1 cellular context compared by ENCODE assay signal in the genomic region with DNA sequence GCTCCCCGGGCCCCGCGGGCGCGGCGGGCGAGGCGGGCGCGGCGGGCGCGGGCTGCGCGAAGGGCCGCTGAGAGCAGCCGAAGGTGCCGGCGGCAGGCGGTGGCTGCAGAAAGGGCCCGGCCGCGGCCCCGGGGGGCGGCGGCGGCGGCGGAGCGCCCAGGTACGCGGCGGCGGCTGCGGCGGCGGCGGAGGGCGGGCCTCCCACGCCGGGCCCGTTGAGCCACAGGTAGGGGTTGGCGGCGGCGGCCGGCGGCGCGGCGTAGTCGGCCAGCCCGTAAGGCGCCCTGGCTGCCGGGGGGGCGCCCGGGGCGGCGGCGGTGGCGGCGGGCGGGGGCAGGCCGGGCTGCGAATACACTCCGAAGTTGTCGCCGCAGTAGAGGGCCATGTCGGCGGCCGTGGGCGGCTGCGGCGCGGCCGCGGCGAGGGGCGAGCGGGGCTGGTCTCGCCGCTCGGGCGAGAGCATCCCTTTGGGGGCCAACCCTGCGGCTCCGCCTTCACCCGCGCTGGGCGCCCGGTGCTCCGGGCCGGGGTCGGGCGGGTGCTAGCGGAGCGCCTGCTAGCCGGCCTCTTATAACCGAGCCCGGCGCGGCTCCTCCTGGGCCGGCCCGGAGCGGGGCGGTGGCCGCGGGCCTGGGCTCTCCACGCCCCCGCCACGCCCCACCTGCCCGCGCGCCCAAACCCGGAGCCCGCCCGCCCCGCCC.
TF ChIP-seq lines count a peak whose summit lies in the region.

A gene (minus strand): TSS at position 543 of the 701 bp plus-strand sequence. CDS start 158 bp downstream, at position 385.

TF ChIP-seq in WTC11, 78 proteins besides CTCF, POLR2A, EP300 and RAD21 (continued from another document):
- TF ChIP-seq, protein P1, sequence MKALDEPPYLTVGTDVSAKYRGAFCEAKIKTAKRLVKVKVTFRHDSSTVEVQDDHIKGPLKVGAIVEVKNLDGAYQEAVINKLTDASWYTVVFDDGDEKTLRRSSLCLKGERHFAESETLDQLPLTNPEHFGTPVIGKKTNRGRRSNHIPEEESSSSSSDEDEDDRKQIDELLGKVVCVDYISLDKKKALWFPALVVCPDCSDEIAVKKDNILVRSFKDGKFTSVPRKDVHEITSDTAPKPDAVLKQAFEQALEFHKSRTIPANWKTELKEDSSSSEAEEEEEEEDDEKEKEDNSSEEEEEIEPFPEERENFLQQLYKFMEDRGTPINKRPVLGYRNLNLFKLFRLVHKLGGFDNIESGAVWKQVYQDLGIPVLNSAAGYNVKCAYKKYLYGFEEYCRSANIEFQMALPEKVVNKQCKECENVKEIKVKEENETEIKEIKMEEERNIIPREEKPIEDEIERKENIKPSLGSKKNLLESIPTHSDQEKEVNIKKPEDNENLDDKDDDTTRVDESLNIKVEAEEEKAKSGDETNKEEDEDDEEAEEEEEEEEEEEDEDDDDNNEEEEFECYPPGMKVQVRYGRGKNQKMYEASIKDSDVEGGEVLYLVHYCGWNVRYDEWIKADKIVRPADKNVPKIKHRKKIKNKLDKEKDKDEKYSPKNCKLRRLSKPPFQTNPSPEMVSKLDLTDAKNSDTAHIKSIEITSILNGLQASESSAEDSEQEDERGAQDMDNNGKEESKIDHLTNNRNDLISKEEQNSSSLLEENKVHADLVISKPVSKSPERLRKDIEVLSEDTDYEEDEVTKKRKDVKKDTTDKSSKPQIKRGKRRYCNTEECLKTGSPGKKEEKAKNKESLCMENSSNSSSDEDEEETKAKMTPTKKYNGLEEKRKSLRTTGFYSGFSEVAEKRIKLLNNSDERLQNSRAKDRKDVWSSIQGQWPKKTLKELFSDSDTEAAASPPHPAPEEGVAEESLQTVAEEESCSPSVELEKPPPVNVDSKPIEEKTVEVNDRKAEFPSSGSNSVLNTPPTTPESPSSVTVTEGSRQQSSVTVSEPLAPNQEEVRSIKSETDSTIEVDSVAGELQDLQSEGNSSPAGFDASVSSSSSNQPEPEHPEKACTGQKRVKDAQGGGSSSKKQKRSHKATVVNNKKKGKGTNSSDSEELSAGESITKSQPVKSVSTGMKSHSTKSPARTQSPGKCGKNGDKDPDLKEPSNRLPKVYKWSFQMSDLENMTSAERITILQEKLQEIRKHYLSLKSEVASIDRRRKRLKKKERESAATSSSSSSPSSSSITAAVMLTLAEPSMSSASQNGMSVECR (CRISPR knock-in tag; IDR thresholded peaks at IDR 0.05; ENCODE audit: borderline replicate concordance): no peak
- TF ChIP-seq, protein P2, sequence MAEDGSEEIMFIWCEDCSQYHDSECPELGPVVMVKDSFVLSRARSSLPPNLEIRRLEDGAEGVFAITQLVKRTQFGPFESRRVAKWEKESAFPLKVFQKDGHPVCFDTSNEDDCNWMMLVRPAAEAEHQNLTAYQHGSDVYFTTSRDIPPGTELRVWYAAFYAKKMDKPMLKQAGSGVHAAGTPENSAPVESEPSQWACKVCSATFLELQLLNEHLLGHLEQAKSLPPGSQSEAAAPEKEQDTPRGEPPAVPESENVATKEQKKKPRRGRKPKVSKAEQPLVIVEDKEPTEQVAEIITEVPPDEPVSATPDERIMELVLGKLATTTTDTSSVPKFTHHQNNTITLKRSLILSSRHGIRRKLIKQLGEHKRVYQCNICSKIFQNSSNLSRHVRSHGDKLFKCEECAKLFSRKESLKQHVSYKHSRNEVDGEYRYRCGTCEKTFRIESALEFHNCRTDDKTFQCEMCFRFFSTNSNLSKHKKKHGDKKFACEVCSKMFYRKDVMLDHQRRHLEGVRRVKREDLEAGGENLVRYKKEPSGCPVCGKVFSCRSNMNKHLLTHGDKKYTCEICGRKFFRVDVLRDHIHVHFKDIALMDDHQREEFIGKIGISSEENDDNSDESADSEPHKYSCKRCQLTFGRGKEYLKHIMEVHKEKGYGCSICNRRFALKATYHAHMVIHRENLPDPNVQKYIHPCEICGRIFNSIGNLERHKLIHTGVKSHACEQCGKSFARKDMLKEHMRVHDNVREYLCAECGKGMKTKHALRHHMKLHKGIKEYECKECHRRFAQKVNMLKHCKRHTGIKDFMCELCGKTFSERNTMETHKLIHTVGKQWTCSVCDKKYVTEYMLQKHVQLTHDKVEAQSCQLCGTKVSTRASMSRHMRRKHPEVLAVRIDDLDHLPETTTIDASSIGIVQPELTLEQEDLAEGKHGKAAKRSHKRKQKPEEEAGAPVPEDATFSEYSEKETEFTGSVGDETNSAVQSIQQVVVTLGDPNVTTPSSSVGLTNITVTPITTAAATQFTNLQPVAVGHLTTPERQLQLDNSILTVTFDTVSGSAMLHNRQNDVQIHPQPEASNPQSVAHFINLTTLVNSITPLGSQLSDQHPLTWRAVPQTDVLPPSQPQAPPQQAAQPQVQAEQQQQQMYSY (CRISPR knock-in tag; IDR thresholded peaks at IDR 0.05): no peak
- TF ChIP-seq GRHL2 (CRISPR knock-in tag; IDR thresholded peaks at IDR 0.05; ENCODE audit: insufficient replicate concordance, severe bottlenecking): no peak
- no peak for TF ChIP-seq RORB (CRISPR knock-in tag; IDR thresholded peaks at IDR 0.05)
- no peak for TF ChIP-seq NR3C1 (CRISPR knock-in tag; conservative IDR thresholded peaks at IDR 0.05; ENCODE audit: low read depth)
TF ChIP-seq in WTC11: peak in this region for 0.
